In the genomic region with DNA sequence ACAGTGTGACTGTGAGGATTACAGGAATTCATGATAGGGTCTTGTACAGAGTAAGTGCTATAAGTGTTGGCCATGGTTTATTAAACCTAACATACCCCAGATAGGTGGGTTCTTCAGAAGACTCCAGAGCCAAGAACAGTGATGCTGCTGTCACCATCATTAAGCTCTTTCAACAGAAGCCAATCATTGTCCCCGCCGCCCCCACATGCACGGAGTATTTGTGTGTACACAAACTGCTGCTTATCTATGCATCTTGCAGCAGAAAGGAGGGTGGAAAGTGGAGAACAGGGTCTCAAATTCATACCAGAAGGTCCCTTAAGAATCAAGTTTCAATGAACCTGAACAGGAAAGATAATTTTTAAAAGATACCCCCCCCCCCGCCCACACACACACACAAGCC, we compare ENCODE assay signal across 28 cellular contexts. TPM values are rescaled to one million over a fixed set of nuclear protein-coding genes. Genes with fewer than 3 reads are reported as not detected.
"Had no signal": no experiment of that assay in that cellular context is flagged by ENCODE, and none has a peak within 500 bp of the region (broad histone marks: within the 10 kb centered on the region; RNA-seq: fewer than 3 reads in every experiment).

No MANE protein-coding gene starts in this region.

- H3K4me1 ChIP-seq: suprapubic skin, vagina had no signal

- FAIRE-seq: endometrium, islet of Langerhans had no signal

- H3K4me3 Mint-ChIP-seq: effector memory CD8-positive, alpha-beta T cell; natural killer cell; stimulated activated effector memory CD8-positive, alpha-beta T cell treated with anti-CD3 and anti-CD28 coated beads, Interleukin-12 subunit alpha, Interleukin-12 subunit beta, amount 100 ng/mL, for 72 hours had no signal

- H3K4me1 Mint-ChIP-seq: stimulated activated effector memory CD8-positive, alpha-beta T cell treated with anti-CD3 and anti-CD28 coated beads, Interleukin-12 subunit alpha, Interleukin-12 subunit beta, amount 100 ng/mL, for 72 hours had no signal

- H3K4me3 ChIP-seq: esophagus squamous epithelium, heart right ventricle, lower lobe of right lung, prostate gland, sigmoid colon, suprapubic skin, thyroid gland, vagina had no signal

- H3K27ac ChIP-seq: esophagus squamous epithelium, heart right ventricle, lower lobe of right lung, prostate gland, sigmoid colon, suprapubic skin, thyroid gland, vagina had no signal

- H3K9me3 Mint-ChIP-seq: effector memory CD8-positive, alpha-beta T cell; natural killer cell; stimulated activated effector memory CD8-positive, alpha-beta T cell treated with anti-CD3 and anti-CD28 coated beads, Interleukin-12 subunit alpha, Interleukin-12 subunit beta, amount 100 ng/mL, for 72 hours had no signal

- DNase-seq: cerebellar nuclear complex; cortex of kidney; effector memory CD8-positive, alpha-beta T cell; erythroblast; esophagus squamous epithelium; foreskin melanocyte; glutamatergic neuron; heart right ventricle; hippocampal formation; kidney glomerular epithelial cell; left colon; left ventricle myocardium superior; lower lobe of right lung; natural killer cell; right cardiac atrium; sigmoid colon; stimulated activated CD4-positive, alpha-beta T cell treated with anti-CD3 and anti-CD28 coated beads, Interleukin-2, amount 100 ng/mL, for 24 hours; stimulated activated CD4-positive, alpha-beta T cell treated with anti-CD3 and anti-CD28 coated beads, Interleukin-4, amount 100 ng/mL, for 24 hours; stimulated activated naive CD8-positive, alpha-beta T cell treated with anti-CD3 and anti-CD28 coated beads, Interleukin-15, Interleukin-2, amounts not matched to agents 100 U/mL and 50 U/mL, for 24 hours; thyroid gland; trophoblast cell had no signal

- H3K27ac Mint-ChIP-seq: effector memory CD8-positive, alpha-beta T cell; natural killer cell; stimulated activated effector memory CD8-positive, alpha-beta T cell treated with anti-CD3 and anti-CD28 coated beads, Interleukin-12 subunit alpha, Interleukin-12 subunit beta, amount 100 ng/mL, for 72 hours had no signal

- H3K36me3 Mint-ChIP-seq: natural killer cell; stimulated activated effector memory CD8-positive, alpha-beta T cell treated with anti-CD3 and anti-CD28 coated beads, Interleukin-12 subunit alpha, Interleukin-12 subunit beta, amount 100 ng/mL, for 72 hours had no signal

- ATAC-seq: effector memory CD8-positive, alpha-beta T cell; heart right ventricle; left colon; left ventricle myocardium superior; lower lobe of right lung; natural killer cell; right cardiac atrium; stimulated activated effector memory CD8-positive, alpha-beta T cell treated with anti-CD3 and anti-CD28 coated beads, Interleukin-12 subunit alpha, Interleukin-12 subunit beta, amount 100 ng/mL, for 72 hours; stimulated activated naive CD8-positive, alpha-beta T cell treated with anti-CD3 and anti-CD28 coated beads, Interleukin-15, Interleukin-2, amounts not matched to agents 100 U/mL and 50 U/mL, for 24 hours had no signal

- H3K36me3 ChIP-seq: esophagus squamous epithelium, heart right ventricle, lower lobe of right lung, prostate gland, sigmoid colon, suprapubic skin, thyroid gland, vagina had no signal

- H3K9me3 ChIP-seq: esophagus squamous epithelium, heart right ventricle, lower lobe of right lung, prostate gland, sigmoid colon, suprapubic skin, thyroid gland, vagina had no signal

RNA-seq across cellular contexts. Expression of gene TMCC3, which starts 51.2 kb away (rescaled TPM):
- total RNA-seq: osteocyte had no signal
